In genomic region chr1:46219551-46220520, GRCh38 we compare ENCODE assay signal across 23 cellular contexts. TPM values are rescaled to one million over a fixed set of nuclear protein-coding genes. Genes with fewer than 3 reads are reported as not detected.
A peak's percentile ranks its signal among the peaks of the same experiment; 100 is the strongest.
DNase-seq lines count a peak whose midpoint lies in the region; ATAC-seq and TF ChIP-seq lines count a peak whose summit lies in the region.
"Had no signal": no experiment of that assay in that cellular context is flagged by ENCODE, and none has a peak within 500 bp of the region (broad histone marks: within the 10 kb centered on the region; RNA-seq: fewer than 3 reads in every experiment).

No MANE protein-coding gene starts in this region.

- no peak for TF ChIP-seq CTCF in esophagus squamous epithelium (IDR thresholded peaks at IDR 0.05)
- no peak for TF ChIP-seq CTCF in GM10266 (IDR thresholded peaks at IDR 0.05; ENCODE audit: control insufficient read depth, insufficient read depth, low read depth, missing control alignments)

- no peak overlapping the region for H3K4me3 ChIP-seq in esophagus squamous epithelium
- H3K4me3 ChIP-seq: ascending aorta, upper lobe of left lung had no signal

- H3K27ac Mint-ChIP-seq in stimulated activated naive B cell treated with anti-CD40 and anti-IgM and Interleukin-4, amounts not matched to agents 10 μg/mL and 1 μg/mL and 100 μg/mL, for 72 hours, result peak overlapping the region; percentile 47
- H3K27ac Mint-ChIP-seq in activated T-cell treated with anti-CD3 and anti-CD28 coated beads, Interleukin-2, amount 50 U/mL, for 24 hours, result no peak overlapping the region
- H3K27ac Mint-ChIP-seq: activated CD4-positive, alpha-beta T cell treated with anti-CD3 and anti-CD28 coated beads for 36 hours; IgD-negative memory B cell; nephron; stimulated activated memory B cell treated with anti-CD40 and anti-IgM and Interleukin-4, amounts not matched to agents 10 μg/mL and 1 μg/mL and 100 μg/mL, for 72 hours had no signal

- peaks cover 0 to 17% (median 0%) of the 10 kb centered on the region in 3 donors for H3K36me3 ChIP-seq in esophagus squamous epithelium
- H3K36me3 ChIP-seq: upper lobe of left lung had no signal

- H3K4me1 ChIP-seq in esophagus squamous epithelium, result peaks cover 0 to 37% (median 5%) of the 10 kb centered on the region in 3 donors

- intact Hi-C loops in esophagus squamous epithelium (cut with DNase I), result loop anchor here (2.0 to 5.0 kb wide), 2 partner anchors 38 to 183 kb away; no protein-coding TSS in a partner anchor

- peak overlapping the region in 3 of 4 donors; percentile 80 to 87 (median 86) for H3K27ac ChIP-seq in esophagus squamous epithelium
- H3K27ac ChIP-seq: ascending aorta had no signal

- 61 to 69% methylated on average over 5 to 11 of the region's 18 CpGs for WGBS in esophagus squamous epithelium, 2 donors

- H3K9me3 Mint-ChIP-seq in stimulated activated naive B cell treated with anti-CD40 and anti-IgM and Interleukin-4, amounts not matched to agents 10 μg/mL and 1 μg/mL and 100 μg/mL, for 72 hours, result no peaks in the 10 kb centered on the region
- no peaks in the 10 kb centered on the region for H3K9me3 Mint-ChIP-seq in activated T-cell treated with anti-CD3 and anti-CD28 coated beads, Interleukin-2, amount 50 U/mL, for 24 hours
- H3K9me3 Mint-ChIP-seq: stimulated activated memory B cell treated with anti-CD40 and anti-IgM and Interleukin-4, amounts not matched to agents 10 μg/mL and 1 μg/mL and 100 μg/mL, for 72 hours had no signal

- H3K4me1 Mint-ChIP-seq in stimulated activated naive B cell treated with anti-CD40 and anti-IgM and Interleukin-4, amounts not matched to agents 10 μg/mL and 1 μg/mL and 100 μg/mL, for 72 hours, result peaks cover 0 to 7% of the 10 kb centered on the region in 2 donors
- peaks cover 2% of the 10 kb centered on the region for H3K4me1 Mint-ChIP-seq in activated T-cell treated with anti-CD3 and anti-CD28 coated beads, Interleukin-2, amount 50 U/mL, for 24 hours (ENCODE audit: low read depth)
- H3K4me1 Mint-ChIP-seq: activated CD4-positive, alpha-beta T cell treated with anti-CD3 and anti-CD28 coated beads for 36 hours; nephron had no signal

- no peaks in the 10 kb centered on the region for H3K27me3 Mint-ChIP-seq in stimulated activated naive B cell treated with anti-CD40 and anti-IgM and Interleukin-4, amounts not matched to agents 10 μg/mL and 1 μg/mL and 100 μg/mL, for 72 hours
- H3K27me3 Mint-ChIP-seq in activated T-cell treated with anti-CD3 and anti-CD28 coated beads, Interleukin-2, amount 50 U/mL, for 24 hours, result no peaks in the 10 kb centered on the region
- H3K27me3 Mint-ChIP-seq: activated CD4-positive, alpha-beta T cell treated with anti-CD3 and anti-CD28 coated beads for 36 hours had no signal

- peaks cover 2 to 22% of the 10 kb centered on the region in 2 donors for H3K36me3 Mint-ChIP-seq in stimulated activated naive B cell treated with anti-CD40 and anti-IgM and Interleukin-4, amounts not matched to agents 10 μg/mL and 1 μg/mL and 100 μg/mL, for 72 hours
- H3K36me3 Mint-ChIP-seq in activated T-cell treated with anti-CD3 and anti-CD28 coated beads, Interleukin-2, amount 50 U/mL, for 24 hours (ENCODE audit: low read depth), result no peaks in the 10 kb centered on the region
- H3K36me3 Mint-ChIP-seq: CD14-positive monocyte; IgD-negative memory B cell; stimulated activated memory B cell treated with anti-CD40 and anti-IgM and Interleukin-4, amounts not matched to agents 10 μg/mL and 1 μg/mL and 100 μg/mL, for 72 hours had no signal

- H3K9me3 ChIP-seq in esophagus squamous epithelium, result no peaks in the 10 kb centered on the region
- H3K9me3 ChIP-seq: ascending aorta, upper lobe of left lung had no signal

- no peaks in the 10 kb centered on the region for H3K27me3 ChIP-seq in esophagus squamous epithelium
- H3K27me3 ChIP-seq: ascending aorta, upper lobe of left lung had no signal

- H3K4me3 Mint-ChIP-seq in stimulated activated naive B cell treated with anti-CD40 and anti-IgM and Interleukin-4, amounts not matched to agents 10 μg/mL and 1 μg/mL and 100 μg/mL, for 72 hours, result no peak overlapping the region
- no peak overlapping the region for H3K4me3 Mint-ChIP-seq in activated T-cell treated with anti-CD3 and anti-CD28 coated beads, Interleukin-2, amount 50 U/mL, for 24 hours
- H3K4me3 Mint-ChIP-seq: activated CD4-positive, alpha-beta T cell treated with anti-CD3 and anti-CD28 coated beads for 36 hours; CD14-positive monocyte; IgD-negative memory B cell; nephron; stimulated activated memory B cell treated with anti-CD40 and anti-IgM and Interleukin-4, amounts not matched to agents 10 μg/mL and 1 μg/mL and 100 μg/mL, for 72 hours had no signal

- no peak for ATAC-seq in stimulated activated naive B cell treated with anti-CD40 and anti-IgM and Interleukin-4, amounts not matched to agents 10 μg/mL and 1 μg/mL and 100 μg/mL, for 72 hours (replicated peaks)
- ATAC-seq: activated CD4-positive, alpha-beta T cell treated with anti-CD3 and anti-CD28 coated beads for 36 hours; right cardiac atrium; stimulated activated memory B cell treated with anti-CD40 and anti-IgM and Interleukin-4, amounts not matched to agents 10 μg/mL and 1 μg/mL and 100 μg/mL, for 72 hours had no signal

- peak; percentile 27 for DNase-seq in NCI-H2227 (lab: John Stamatoyannopoulos, UW; ENCODE audit: unreplicated experiment)
- no peak for DNase-seq in NCI-H2227 treated with DMSO at 0.1 percent for 48 hours (lab: John Stamatoyannopoulos, UW)
- peak; percentile 27 for DNase-seq in NCI-H69 (lab: John Stamatoyannopoulos, UW)
- no peak for DNase-seq in esophagus squamous epithelium (lab: John Stamatoyannopoulos, UW)
- DNase-seq in stimulated activated naive B cell treated with anti-CD40 and anti-IgM and Interleukin-4, amounts not matched to agents 10 μg/mL and 1 μg/mL and 100 μg/mL, for 72 hours, result no peak
- no peak for DNase-seq in retina
- DNase-seq in GM10266 (ENCODE audit: extremely low spot score), result no peak
- no peak for DNase-seq in activated T-cell treated with anti-CD3 and anti-CD28 coated beads, Interleukin-2, amount 50 U/mL, for 24 hours
- DNase-seq: activated CD4-positive, alpha-beta T cell treated with anti-CD3 and anti-CD28 coated beads for 36 hours; activated naive CD4-positive, alpha-beta T cell treated with Interleukin-2 at 50 U/mL for 16 hours; cerebellar nuclear complex; DMS53; foreskin fibroblast; H7; NCI-H2029 treated with DMSO at 0.1 percent for 48 hours; NCI-H748 treated with DMSO at 0.1 percent for 48 hours had no signal

- no peak for TF ChIP-seq POLR2A in esophagus squamous epithelium (IDR thresholded peaks at IDR 0.05)

RNA-seq across cellular contexts. Expression of gene LURAP1, which starts 16.7 kb away (rescaled TPM):
- 1 to 10 TPM; 1.7 to 4.6 (median 3.1) TPM for total RNA-seq in esophagus squamous epithelium

RNA-seq across cellular contexts. Expression of gene POMGNT1, which starts 21.6 kb away (rescaled TPM):
- 10 to 100 TPM; 23.9 to 36.7 (median 28.1) TPM for total RNA-seq in esophagus squamous epithelium

RNA-seq across cellular contexts. Expression of gene RAD54L, which starts 27.7 kb away (rescaled TPM):
- 1 to 10 TPM; 1.9 to 7.8 (median 6.8) TPM for total RNA-seq in esophagus squamous epithelium
- total RNA-seq: ascending aorta had no signal

RNA-seq across cellular contexts. Expression of gene P3R3URF, which starts 43.5 kb away (rescaled TPM):
- not detected for total RNA-seq in esophagus squamous epithelium
- total RNA-seq: activated CD4-positive, alpha-beta T cell treated with anti-CD3 and anti-CD28 coated beads for 36 hours; ascending aorta; H7; right cardiac atrium; upper lobe of left lung had no signal

RNA-seq across cellular contexts. Expression of gene TSPAN1, which starts 44.9 kb away (rescaled TPM):
- total RNA-seq in esophagus squamous epithelium, result 10 to 100 TPM in 1 of 4 donors, 1 to 10 TPM in 3; 1.4 to 10.7 (median 5.0) TPM
- total RNA-seq: activated CD4-positive, alpha-beta T cell treated with anti-CD3 and anti-CD28 coated beads for 36 hours; H7 had no signal

Comparison
In these comparisons a context has a peak if more than half of its experiments do, and no peak if none do; other contexts are left out.
1. DNase-seq: peak in NCI-H2227 (single experiment) and NCI-H69 (single experiment); none in NCI-H2227 treated with DMSO at 0.1 percent for 48 hours (single experiment), esophagus squamous epithelium (single experiment), stimulated activated naive B cell treated with anti-CD40 and anti-IgM and Interleukin-4, amounts not matched to agents 10 μg/mL and 1 μg/mL and 100 μg/mL, for 72 hours (single experiment), retina (single experiment), GM10266 (single experiment) and activated T-cell treated with anti-CD3 and anti-CD28 coated beads, Interleukin-2, amount 50 U/mL, for 24 hours (single experiment).